ENCODE assay signal across 15 cellular contexts in the genomic region with DNA sequence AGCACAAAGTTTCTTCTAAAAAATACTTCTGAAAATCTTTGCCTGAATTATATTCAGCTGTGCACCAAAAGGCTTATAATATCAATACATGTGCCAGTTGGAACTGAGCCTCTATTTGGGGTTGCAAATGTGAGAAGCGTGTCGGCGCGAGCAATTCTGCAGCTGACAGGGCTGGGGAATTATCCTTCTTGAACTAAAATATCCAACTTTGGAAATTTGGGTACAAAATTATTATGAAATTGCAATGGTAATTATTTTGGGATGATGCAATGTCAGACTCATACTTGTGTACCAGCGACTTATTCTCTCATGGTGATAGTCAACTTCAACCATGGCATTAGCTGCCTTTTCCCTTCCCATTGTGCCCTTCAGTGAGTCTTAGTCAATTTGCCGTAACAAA.
"Had no signal": no experiment of that assay in that cellular context is flagged by ENCODE, and none has a peak within 500 bp of the region (broad histone marks: within the 10 kb centered on the region; RNA-seq: fewer than 3 reads in every experiment).

No MANE protein-coding gene starts in this region.

- H3K4me3 ChIP-seq: cardiac muscle cell, hepatocyte, upper lobe of right lung had no signal

- H3K79me2 ChIP-seq: hepatocyte, parathyroid adenoma had no signal

- H3K4me2 ChIP-seq: hepatocyte had no signal

- H3K27ac ChIP-seq: cardiac muscle cell, hepatocyte, parathyroid adenoma, upper lobe of right lung had no signal

- H3K9ac ChIP-seq: parathyroid adenoma had no signal

- H2AFZ ChIP-seq: hepatocyte, parathyroid adenoma had no signal

- H3K4me1 ChIP-seq: parathyroid adenoma, upper lobe of right lung had no signal

- H3K36me3 ChIP-seq: cardiac muscle cell, upper lobe of right lung had no signal

- DNase-seq: activated CD4-positive, alpha-beta T cell treated with anti-CD3 and anti-CD28 coated beads for 48 hours; erythroblast; islet precursor cell; naive thymus-derived CD8-positive, alpha-beta T cell; small intestine; stimulated activated CD4-positive, alpha-beta T cell treated with anti-CD3 and anti-CD28 coated beads, Interleukin-4, amount 100 ng/mL, for 4 hours; stimulated activated CD8-positive, alpha-beta memory T cell treated with anti-CD3 and anti-CD28 coated beads, Interleukin-4, amount 100 ng/mL, for 48 hours; stimulated activated naive CD4-positive, alpha-beta T cell treated with Interleukin-2 at 50 U/mL for 16 hours; substantia nigra; T-helper 17 cell; upper lobe of right lung had no signal

- H3K9me3 ChIP-seq: upper lobe of right lung had no signal

- H3K27me3 ChIP-seq: cardiac muscle cell, hepatocyte, upper lobe of right lung had no signal

- ATAC-seq: naive thymus-derived CD8-positive, alpha-beta T cell; T-helper 17 cell; upper lobe of right lung; WTC11 had no signal
